ENCODE assay signal across 8 cellular contexts in genomic region chr20:43666376-43667328, GRCh38. TPM values are rescaled to one million over a fixed set of nuclear protein-coding genes. Genes with fewer than 3 reads are reported as not detected.
DNase-seq lines count a peak whose midpoint lies in the region; ATAC-seq and TF ChIP-seq lines count a peak whose summit lies in the region.

MYBL2 (plus strand) TSS chr20:43667114; CDS start chr20:43667284, 170 bp downstream.

- peak within 1 kb of the TSS; percentile 89 for H3K9ac ChIP-seq in HUES6 (ENCODE audit: low read length)

- TF ChIP-seq CTCF in foreskin keratinocyte (conservative IDR thresholded peaks at IDR 0.05) (no peak), gastrocnemius medialis (IDR thresholded peaks at IDR 0.05 in 4 of 5, conservative IDR thresholded peaks at IDR 0.05 in 1 of 5) (no peak)

- DNase-seq in DMS53 (lab: John Stamatoyannopoulos, UW): peak; percentile 95
- peak; percentile 77 for DNase-seq in RPMI7951 (ENCODE audit: low read depth)
- peak; percentile 33 to 55 for DNase-seq in activated T-helper 1 cell treated with anti-CD3 and anti-CD28 coated beads, Interleukin-2, amount 50 U/mL, for 16 hours (ENCODE audit: low read depth in 1 of 2, low spot score in 1 of 2)
- peak; percentile 2 to 29 for DNase-seq in foreskin keratinocyte
- DNase-seq in posterior vena cava (ENCODE audit: low spot score): peak; percentile 87
- no peak for DNase-seq in gastrocnemius medialis

- no peak for TF ChIP-seq POLR2A in gastrocnemius medialis (IDR thresholded peaks at IDR 0.05)

- peak within 1 kb of the TSS; percentile 92 for H3K4me3 ChIP-seq in HUES6 (ENCODE audit: low read depth, low read length)
- H3K4me3 ChIP-seq in gastrocnemius medialis: peak within 1 kb of the TSS in 2 of 4 donors; percentile 13 to 22

- H3K36me3 ChIP-seq in HUES6 (ENCODE audit: control insufficient read depth, insufficient read depth, low read length) (peaks cover 16% of the 10 kb centered on the region), gastrocnemius medialis (no peaks in the 10 kb centered on the region)

- in situ Hi-C loops in gastrocnemius medialis (cut with MboI; ENCODE audit: low sequenced_read_pairs in 4 of 4): no loop called here

- intact Hi-C loops in posterior vena cava (cut with DNase I): loop anchor here in 1 of 2 donors (5.0 kb wide), 1 partner anchor 51 kb away; no protein-coding TSS in a partner anchor
- intact Hi-C loops in gastrocnemius medialis (cut with DNase I; ENCODE audit: low total_unique reads): no loop called here

- H3K27me3 ChIP-seq in HUES6 (ENCODE audit: control insufficient read depth, insufficient read depth, low read length) (no peaks in the 10 kb centered on the region), foreskin keratinocyte (no peaks in the 10 kb centered on the region), gastrocnemius medialis (peaks cover 36 to 41% (median 36%) of the 10 kb centered on the region in 3 donors)

- ATAC-seq in GM21423 (IDR thresholded peaks at IDR 0.05; ENCODE audit: unreplicated experiment): peak; percentile 70
- ATAC-seq in foreskin keratinocyte: peak; percentile 69
- ATAC-seq in gastrocnemius medialis: no peak

- H3K27ac ChIP-seq in HUES6 (ENCODE audit: low read depth, low read length) (peak within 1 kb of the TSS; percentile 83; the same call in 1 of the 2 replicates), foreskin keratinocyte (peak within 1 kb of the TSS; percentile 52), gastrocnemius medialis (no peak within 1 kb of the TSS)

- H3K9me3 ChIP-seq in HUES6 (ENCODE audit: control insufficient read depth, insufficient read depth, low read depth, low read length) (no peaks in the 10 kb centered on the region), gastrocnemius medialis (no peaks in the 10 kb centered on the region)

- H3K4me1 ChIP-seq in HUES6 (ENCODE audit: control insufficient read depth, insufficient read depth, low read length): peaks cover 9% of the 10 kb centered on the region; the same call in 1 of the 2 replicates
- no peaks in the 10 kb centered on the region for H3K4me1 ChIP-seq in foreskin keratinocyte
- H3K4me1 ChIP-seq in gastrocnemius medialis: peaks cover 3 to 6% of the 10 kb centered on the region in 2 donors

RNA-seq across cellular contexts. Expression of gene MYBL2, which starts in this region (rescaled TPM):
- 53.1 and 53.5 TPM in 2 replicates for total RNA-seq in RPMI7951 (2014; rRNA removed; shearing (Covaris generic))
- total RNA-seq in foreskin keratinocyte (46.7 and 66.7 TPM in 2 replicates), posterior vena cava (under 1 TPM; 0.24 to 0.60 TPM), gastrocnemius medialis (under 1 TPM in 1 of 4 donors, not detected in 3; 0.55 TPM)
- polyA plus RNA-seq in foreskin keratinocyte: 60.5 and 74.9 TPM in 2 replicates

Comparison
In these comparisons a context has a peak if more than half of its experiments do, and no peak if none do; other contexts are left out.
1. RNA of gene MYBL2 (total RNA-seq): 46.7 to 66.7 TPM in foreskin keratinocyte and 53.1 to 53.5 TPM in RPMI7951; 0.24 to 0.60 TPM in posterior vena cava and 0.55 TPM in gastrocnemius medialis; every median in the first group is over 10 times any median in the second.
2. Peak in DNase-seq in posterior vena cava; RNA of the gene not detected or under 1 TPM.
3. DNase-seq: peak in DMS53 (single experiment), RPMI7951 (single experiment), activated T-helper 1 cell treated with anti-CD3 and anti-CD28 coated beads, Interleukin-2, amount 50 U/mL, for 16 hours (2 of 2) and foreskin keratinocyte (2 of 2); none in gastrocnemius medialis (0 of 2).
4. ATAC-seq: peak in GM21423 (single experiment) and foreskin keratinocyte (single experiment); none in gastrocnemius medialis (0 of 2).
5. H3K27ac ChIP-seq: peak in HUES6 (single experiment) and foreskin keratinocyte (single experiment); none in gastrocnemius medialis (0 of 4).